In genomic region chrX:285076-285677, GRCh38 we compare ENCODE assay signal across 1 cellular context.
TF ChIP-seq lines count a peak whose summit lies in the region.

No MANE protein-coding gene starts in this region.

TF ChIP-seq in GM12878, 131 proteins besides CTCF, POLR2A, EP300 and RAD21:
- TF ChIP-seq RBBP5 (conservative IDR thresholded peaks at IDR 0.05) = no peak
- TF ChIP-seq RELA (IDR thresholded peaks at IDR 0.05; ENCODE audit: borderline replicate concordance, partially characterized antibody) = no peak
- no peak for TF ChIP-seq SMAD1 (IDR thresholded peaks at IDR 0.05; ENCODE audit: low read depth, partially characterized antibody)
- TF ChIP-seq YY1 (IDR thresholded peaks at IDR 0.05; ENCODE audit: low read depth, low read length) = no peak
- no peak for TF ChIP-seq BMI1 (IDR thresholded peaks at IDR 0.05; ENCODE audit: borderline replicate concordance)
- no peak for TF ChIP-seq RUNX3 (IDR thresholded peaks at IDR 0.05; ENCODE audit: low read length)
- TF ChIP-seq PKNOX1 (IDR thresholded peaks at IDR 0.05) = no peak
- TF ChIP-seq HDAC6 (IDR thresholded peaks at IDR 0.05; ENCODE audit: unreplicated experiment) = no peak
- TF ChIP-seq CHD2 (IDR thresholded peaks at IDR 0.05; ENCODE audit: borderline replicate concordance, low read depth, low read length) = no peak
- TF ChIP-seq ZZZ3 (IDR thresholded peaks at IDR 0.05; ENCODE audit: control insufficient read depth, insufficient read length, low read depth) = no peak
